23 cellular contexts compared by ENCODE assay signal in genomic region chr16:49277766-49278566, GRCh38. TPM values are rescaled to one million over a fixed set of nuclear protein-coding genes. Genes with fewer than 3 reads are reported as not detected.
A peak's percentile ranks its signal among the peaks of the same experiment; 100 is the strongest.
DNase-seq lines count a peak whose midpoint lies in the region; ATAC-seq and TF ChIP-seq lines count a peak whose summit lies in the region.
"Had no signal": no experiment of that assay in that cellular context is flagged by ENCODE, and none has a peak within 500 bp of the region (broad histone marks: within the 10 kb centered on the region; RNA-seq: fewer than 3 reads in every experiment).

No MANE protein-coding gene starts in this region.

- DNase-seq in T-helper 17 cell (no peak), foreskin fibroblast (peak; percentile 2 to 8), nephron progenitor cell (peak; percentile 26), left colon (no peak), GDM1 (lab: John Stamatoyannopoulos, UW) (no peak)
- DNase-seq in activated CD8-positive, alpha-beta T cell treated with anti-CD3 and anti-CD28 coated beads, Interleukin-2, amount 10 ng/mL, durations not matched to agents 7 days and 5 days = no peak
- DNase-seq: activated CD4-positive, alpha-beta T cell treated with anti-CD3 and anti-CD28 coated beads for 36 hours; dermis blood vessel endothelial cell; foreskin melanocyte; mucosa of descending colon; NCI-H1694; NCI-H774; nucleus accumbens; SHP77 treated with DMSO at 0.1 percent for 48 hours; T-cell; testis had no signal

- H3K4me1 Mint-ChIP-seq in T-helper 17 cell (peaks cover 6% of the 10 kb centered on the region), nephron progenitor cell (peaks cover 73% of the 10 kb centered on the region)
- H3K4me1 Mint-ChIP-seq in activated CD8-positive, alpha-beta T cell treated with anti-CD3 and anti-CD28 coated beads, Interleukin-2, amount 10 ng/mL, durations not matched to agents 7 days and 5 days (ENCODE audit: low read depth) = peaks cover 5% of the 10 kb centered on the region

- intact Hi-C loops in left colon (cut with DNase I, micrococcal nuclease) = no loop called here

- no peaks in the 10 kb centered on the region for H3K9me3 ChIP-seq in ES-I3 (ENCODE audit: control insufficient read depth, insufficient read depth, low read length)
- H3K9me3 ChIP-seq in T-helper 17 cell (ENCODE audit: control insufficient read depth, low read length, poor library complexity, severe bottlenecking) = no peaks in the 10 kb centered on the region
- H3K9me3 ChIP-seq: left lung, mucosa of descending colon, right atrium auricular region, testis had no signal

- POLR2A ChIA-PET in activated CD8-positive, alpha-beta T cell treated with anti-CD3 and anti-CD28 coated beads, Interleukin-2, amount 10 ng/mL, durations not matched to agents 7 days and 5 days (lab: Charles Lee) = interaction anchor here (0.6 kb wide), 1 partner anchor 1235 kb away, joined by 3 read pairs; no protein-coding TSS in a partner anchor

- H3K4me1 ChIP-seq in ES-I3 (ENCODE audit: insufficient read depth, low read length) = peaks cover 12% of the 10 kb centered on the region; the same call in 1 of the 2 replicates

- H3K27ac Mint-ChIP-seq in T-helper 17 cell = no peak overlapping the region
- H3K27ac Mint-ChIP-seq in nephron progenitor cell = no peak overlapping the region
- no peak overlapping the region for H3K27ac Mint-ChIP-seq in activated CD8-positive, alpha-beta T cell treated with anti-CD3 and anti-CD28 coated beads, Interleukin-2, amount 10 ng/mL, durations not matched to agents 7 days and 5 days
- H3K27ac Mint-ChIP-seq: activated CD4-positive, alpha-beta T cell treated with anti-CD3 and anti-CD28 coated beads for 36 hours; activated T-helper 2 cell treated with anti-CD3 and anti-CD28 coated beads, Interferon-gamma antibody, Interleukin-2, Interleukin-4, amounts not matched to agents 10 μg/mL and 5 μg/mL and 100 μg/mL, durations not matched to agents 14 hours and 24 hours and 36 hours; T-cell had no signal

- TF ChIP-seq CTCF in foreskin fibroblast (IDR thresholded peaks at IDR 0.05; ENCODE audit: low read depth, low read length) (no peak), nephron progenitor cell (IDR thresholded peaks at IDR 0.05) (no peak)

- peak overlapping the region; percentile 9 for H3K4me3 Mint-ChIP-seq in T-helper 17 cell
- peak overlapping the region; percentile 31 for H3K4me3 Mint-ChIP-seq in nephron progenitor cell
- no peak overlapping the region for H3K4me3 Mint-ChIP-seq in activated CD8-positive, alpha-beta T cell treated with anti-CD3 and anti-CD28 coated beads, Interleukin-2, amount 10 ng/mL, durations not matched to agents 7 days and 5 days
- H3K4me3 Mint-ChIP-seq: activated CD4-positive, alpha-beta T cell treated with anti-CD3 and anti-CD28 coated beads for 36 hours had no signal

- H3K27me3 Mint-ChIP-seq in T-helper 17 cell (peaks cover 81% of the 10 kb centered on the region), nephron progenitor cell (ENCODE audit: low read depth, poor library complexity) (peaks cover 94% of the 10 kb centered on the region)
- peaks cover 80% of the 10 kb centered on the region for H3K27me3 Mint-ChIP-seq in activated CD8-positive, alpha-beta T cell treated with anti-CD3 and anti-CD28 coated beads, Interleukin-2, amount 10 ng/mL, durations not matched to agents 7 days and 5 days (ENCODE audit: low read depth)

- no peaks in the 10 kb centered on the region for H3K9me3 Mint-ChIP-seq in nephron progenitor cell
- H3K9me3 Mint-ChIP-seq in activated CD8-positive, alpha-beta T cell treated with anti-CD3 and anti-CD28 coated beads, Interleukin-2, amount 10 ng/mL, durations not matched to agents 7 days and 5 days (ENCODE audit: insufficient read depth) = no peaks in the 10 kb centered on the region
- H3K9me3 Mint-ChIP-seq: activated T-helper 2 cell treated with anti-CD3 and anti-CD28 coated beads, Interferon-gamma antibody, Interleukin-2, Interleukin-4, amounts not matched to agents 10 μg/mL and 5 μg/mL and 100 μg/mL, durations not matched to agents 14 hours and 24 hours and 36 hours; T-cell had no signal

- H3K36me3 ChIP-seq in ES-I3 (ENCODE audit: insufficient read depth, low read length) = no peaks in the 10 kb centered on the region
- H3K36me3 ChIP-seq: left lung, right atrium auricular region had no signal

- CTCF ChIA-PET in activated CD8-positive, alpha-beta T cell treated with anti-CD3 and anti-CD28 coated beads, Interleukin-2, amount 10 ng/mL, durations not matched to agents 7 days and 5 days (lab: Charles Lee) = no interaction called here

- H3K36me3 Mint-ChIP-seq in T-helper 17 cell (ENCODE audit: low read depth) (peaks cover 6% of the 10 kb centered on the region), nephron progenitor cell (ENCODE audit: low read depth) (no peaks in the 10 kb centered on the region)
- H3K36me3 Mint-ChIP-seq in activated CD8-positive, alpha-beta T cell treated with anti-CD3 and anti-CD28 coated beads, Interleukin-2, amount 10 ng/mL, durations not matched to agents 7 days and 5 days (ENCODE audit: low read depth) = peaks cover 4% of the 10 kb centered on the region
- H3K36me3 Mint-ChIP-seq: T-cell had no signal

- no peak for ATAC-seq in T-helper 17 cell
- no peak for ATAC-seq in left colon
- no peak for ATAC-seq in HG02642 (IDR thresholded peaks at IDR 0.05; ENCODE audit: poor library complexity, unreplicated experiment)
- no peak for ATAC-seq in activated CD8-positive, alpha-beta T cell treated with anti-CD3 and anti-CD28 coated beads, Interleukin-2, amount 10 ng/mL, durations not matched to agents 7 days and 5 days
- ATAC-seq: activated CD4-positive, alpha-beta T cell treated with anti-CD3 and anti-CD28 coated beads for 36 hours; left lung; mucosa of descending colon; T-cell had no signal

- peak overlapping the region; percentile 22; the same call in 1 of the 2 replicates for H3K9ac ChIP-seq in ES-I3 (ENCODE audit: low read depth, low read length)
- H3K9ac ChIP-seq: KMS-11 had no signal

- H3K4me3 ChIP-seq in foreskin fibroblast (ENCODE audit: low read depth in 1 of 2, low read length in 2 of 2) = no peak overlapping the region
- H3K4me3 ChIP-seq: left lung, mucosa of descending colon, right atrium auricular region, testis had no signal

RNA-seq across cellular contexts. Expression of gene CBLN1, which starts 3.7 kb away (rescaled TPM):
- total RNA-seq in T-helper 17 cell (not detected), left colon (under 1 TPM; 0.39 to 0.40 TPM)
- not detected for total RNA-seq in activated CD8-positive, alpha-beta T cell treated with anti-CD3 and anti-CD28 coated beads, Interleukin-2, amount 10 ng/mL, durations not matched to agents 7 days and 5 days
- total RNA-seq: activated CD4-positive, alpha-beta T cell treated with anti-CD3 and anti-CD28 coated beads for 36 hours; activated T-helper 2 cell treated with anti-CD3 and anti-CD28 coated beads, Interferon-gamma antibody, Interleukin-2, Interleukin-4, amounts not matched to agents 10 μg/mL and 5 μg/mL and 100 μg/mL, durations not matched to agents 14 hours and 24 hours and 36 hours; bronchial epithelial cell; dermis blood vessel endothelial cell; left lung; T-cell had no signal

Comparison
In these comparisons a context has a peak if more than half of its experiments do, and no peak if none do; other contexts are left out.
1. DNase-seq: peak in foreskin fibroblast (2 of 2) and nephron progenitor cell (single experiment); none in T-helper 17 cell (0 of 3), left colon (0 of 2), GDM1 (single experiment) and activated CD8-positive, alpha-beta T cell treated with anti-CD3 and anti-CD28 coated beads, Interleukin-2, amount 10 ng/mL, durations not matched to agents 7 days and 5 days (single experiment).